ENCODE assay signal across 1 cellular context in the genomic region with DNA sequence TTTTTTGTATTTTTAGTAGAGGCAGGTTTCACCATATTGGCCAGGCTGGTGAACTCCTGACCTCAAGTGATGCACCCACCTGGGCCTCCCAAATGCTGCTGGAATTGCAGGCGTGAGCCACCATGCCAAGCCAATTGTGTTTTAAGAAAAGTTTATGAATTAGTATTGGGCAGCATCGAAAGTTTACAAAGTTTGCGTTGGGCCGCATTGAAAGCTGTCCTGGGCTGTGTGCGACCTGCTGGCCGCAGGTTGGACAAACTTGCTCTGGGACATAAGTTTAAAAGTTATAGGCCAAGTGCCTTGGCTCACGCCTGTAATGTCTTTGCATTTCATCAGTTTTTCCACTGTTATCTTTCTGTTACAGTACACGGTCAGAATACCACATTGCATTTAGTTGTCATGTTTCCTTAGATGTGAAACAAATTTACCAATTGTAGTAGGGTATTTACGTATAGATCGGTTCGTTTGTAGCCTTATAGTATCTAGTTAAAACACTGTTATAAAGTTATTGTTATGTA.
TF ChIP-seq lines count a peak whose summit lies in the region.

No MANE protein-coding gene starts in this region.

TF ChIP-seq in K562, 482 proteins besides CTCF, POLR2A, EP300 and RAD21 (continued from another document and continues in another):
- peak; percentile 83 for TF ChIP-seq TAL1 (IDR thresholded peaks at IDR 0.05)
- no peak for TF ChIP-seq ZNF347 (CRISPR knock-in tag; IDR thresholded peaks at IDR 0.05; ENCODE audit: low read depth)
- TF ChIP-seq ZBTB8A (IDR thresholded peaks at IDR 0.05; ENCODE audit: partially characterized antibody) = no peak
- TF ChIP-seq, protein P1, sequence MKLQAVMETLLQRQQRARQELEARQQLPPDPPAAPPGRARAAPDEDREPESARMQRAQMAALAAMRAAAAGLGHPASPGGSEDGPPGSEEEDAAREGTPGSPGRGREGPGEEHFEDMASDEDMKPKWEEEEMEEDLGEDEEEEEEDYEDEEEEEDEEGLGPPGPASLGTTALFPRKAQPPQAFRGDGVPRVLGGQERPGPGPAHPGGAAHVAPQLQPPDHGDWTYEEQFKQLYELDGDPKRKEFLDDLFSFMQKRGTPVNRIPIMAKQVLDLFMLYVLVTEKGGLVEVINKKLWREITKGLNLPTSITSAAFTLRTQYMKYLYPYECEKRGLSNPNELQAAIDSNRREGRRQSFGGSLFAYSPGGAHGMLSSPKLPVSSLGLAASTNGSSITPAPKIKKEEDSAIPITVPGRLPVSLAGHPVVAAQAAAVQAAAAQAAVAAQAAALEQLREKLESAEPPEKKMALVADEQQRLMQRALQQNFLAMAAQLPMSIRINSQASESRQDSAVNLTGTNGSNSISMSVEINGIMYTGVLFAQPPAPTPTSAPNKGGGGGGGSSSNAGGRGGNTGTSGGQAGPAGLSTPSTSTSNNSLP (IDR thresholded peaks at IDR 0.05; ENCODE audit: borderline replicate concordance, low read depth, low read length) = no peak
- no peak for TF ChIP-seq ELF2 (CRISPR knock-in tag; IDR thresholded peaks at IDR 0.05)
- peak; percentile 69 for TF ChIP-seq GTF2A2 (tag; IDR thresholded peaks at IDR 0.05)
- no peak for TF ChIP-seq ZNF224 (CRISPR knock-in tag; IDR thresholded peaks at IDR 0.05)
- TF ChIP-seq, protein P2, sequence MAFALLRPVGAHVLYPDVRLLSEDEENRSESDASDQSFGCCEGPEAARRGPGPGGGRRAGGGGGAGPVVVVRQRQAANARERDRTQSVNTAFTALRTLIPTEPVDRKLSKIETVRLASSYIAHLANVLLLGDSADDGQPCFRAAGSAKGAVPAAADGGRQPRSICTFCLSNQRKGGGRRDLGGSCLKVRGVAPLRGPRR (CRISPR knock-in tag; IDR thresholded peaks at IDR 0.05) = no peak
- TF ChIP-seq ZNF133 (CRISPR knock-in tag; IDR thresholded peaks at IDR 0.05) = no peak
- no peak for TF ChIP-seq KAT7 (CRISPR knock-in tag; IDR thresholded peaks at IDR 0.05; ENCODE audit: borderline replicate concordance)
- TF ChIP-seq EGR1 (conservative IDR thresholded peaks at IDR 0.05) = no peak
- TF ChIP-seq, protein P3, sequence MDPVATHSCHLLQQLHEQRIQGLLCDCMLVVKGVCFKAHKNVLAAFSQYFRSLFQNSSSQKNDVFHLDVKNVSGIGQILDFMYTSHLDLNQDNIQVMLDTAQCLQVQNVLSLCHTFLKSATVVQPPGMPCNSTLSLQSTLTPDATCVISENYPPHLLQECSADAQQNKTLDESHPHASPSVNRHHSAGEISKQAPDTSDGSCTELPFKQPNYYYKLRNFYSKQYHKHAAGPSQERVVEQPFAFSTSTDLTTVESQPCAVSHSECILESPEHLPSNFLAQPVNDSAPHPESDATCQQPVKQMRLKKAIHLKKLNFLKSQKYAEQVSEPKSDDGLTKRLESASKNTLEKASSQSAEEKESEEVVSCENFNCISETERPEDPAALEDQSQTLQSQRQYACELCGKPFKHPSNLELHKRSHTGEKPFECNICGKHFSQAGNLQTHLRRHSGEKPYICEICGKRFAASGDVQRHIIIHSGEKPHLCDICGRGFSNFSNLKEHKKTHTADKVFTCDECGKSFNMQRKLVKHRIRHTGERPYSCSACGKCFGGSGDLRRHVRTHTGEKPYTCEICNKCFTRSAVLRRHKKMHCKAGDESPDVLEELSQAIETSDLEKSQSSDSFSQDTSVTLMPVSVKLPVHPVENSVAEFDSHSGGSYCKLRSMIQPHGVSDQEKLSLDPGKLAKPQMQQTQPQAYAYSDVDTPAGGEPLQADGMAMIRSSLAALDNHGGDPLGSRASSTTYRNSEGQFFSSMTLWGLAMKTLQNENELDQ (CRISPR knock-in tag; IDR thresholded peaks at IDR 0.05; ENCODE audit: borderline replicate concordance) = no peak
- TF ChIP-seq BRD4 (IDR thresholded peaks at IDR 0.05) = no peak
- TF ChIP-seq, protein P4, sequence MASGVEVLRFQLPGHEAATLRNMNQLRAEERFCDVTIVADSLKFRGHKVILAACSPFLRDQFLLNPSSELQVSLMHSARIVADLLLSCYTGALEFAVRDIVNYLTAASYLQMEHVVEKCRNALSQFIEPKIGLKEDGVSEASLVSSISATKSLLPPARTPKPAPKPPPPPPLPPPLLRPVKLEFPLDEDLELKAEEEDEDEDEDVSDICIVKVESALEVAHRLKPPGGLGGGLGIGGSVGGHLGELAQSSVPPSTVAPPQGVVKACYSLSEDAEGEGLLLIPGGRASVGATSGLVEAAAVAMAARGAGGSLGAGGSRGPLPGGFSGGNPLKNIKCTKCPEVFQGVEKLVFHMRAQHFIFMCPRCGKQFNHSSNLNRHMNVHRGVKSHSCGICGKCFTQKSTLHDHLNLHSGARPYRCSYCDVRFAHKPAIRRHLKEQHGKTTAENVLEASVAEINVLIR (CRISPR knock-in tag; IDR thresholded peaks at IDR 0.05) = no peak
- TF ChIP-seq CHD1 (IDR thresholded peaks at IDR 0.05; ENCODE audit: low read length) = no peak
- peak; percentile 93 to 96 for TF ChIP-seq TRIM24 (IDR thresholded peaks at IDR 0.05)
- peak; percentile 68; the same call in 1 of the 2 replicates for TF ChIP-seq JUND (IDR thresholded peaks at IDR 0.05; ENCODE audit: borderline replicate concordance, low read depth, low read length)
- peak; percentile 78; the same call in 2 of the 3 replicates for TF ChIP-seq JUND (tag; IDR thresholded peaks at IDR 0.05; ENCODE audit: borderline replicate concordance, low read depth, low read length)
- no peak for TF ChIP-seq SRF (CRISPR knock-in tag; IDR thresholded peaks at IDR 0.05)
- TF ChIP-seq RB1 (IDR thresholded peaks at IDR 0.05; ENCODE audit: low read depth) = no peak
- TF ChIP-seq HMG20A (CRISPR knock-in tag; conservative IDR thresholded peaks at IDR 0.05) = no peak
- TF ChIP-seq MYNN (IDR thresholded peaks at IDR 0.05) = no peak
- no peak for TF ChIP-seq MYNN (CRISPR knock-in tag; IDR thresholded peaks at IDR 0.05)
- TF ChIP-seq, protein P5, sequence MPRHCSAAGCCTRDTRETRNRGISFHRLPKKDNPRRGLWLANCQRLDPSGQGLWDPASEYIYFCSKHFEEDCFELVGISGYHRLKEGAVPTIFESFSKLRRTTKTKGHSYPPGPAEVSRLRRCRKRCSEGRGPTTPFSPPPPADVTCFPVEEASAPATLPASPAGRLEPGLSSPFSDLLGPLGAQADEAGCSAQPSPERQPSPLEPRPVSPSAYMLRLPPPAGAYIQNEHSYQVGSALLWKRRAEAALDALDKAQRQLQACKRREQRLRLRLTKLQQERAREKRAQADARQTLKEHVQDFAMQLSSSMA (CRISPR knock-in tag; IDR thresholded peaks at IDR 0.05) = no peak
- TF ChIP-seq NFE2L1 (tag; IDR thresholded peaks at IDR 0.05; ENCODE audit: borderline replicate concordance, low read depth) = no peak
- TF ChIP-seq TEAD4 (IDR thresholded peaks at IDR 0.05; ENCODE audit: low read length) = peak; percentile 83
- TF ChIP-seq TEAD4 (CRISPR knock-in tag; IDR thresholded peaks at IDR 0.05; ENCODE audit: borderline replicate concordance) = no peak
- TF ChIP-seq HNRNPK (IDR thresholded peaks at IDR 0.05; ENCODE audit: low read depth, low read length, poor library complexity, severe bottlenecking) = no peak
- peak; percentile 27; the same call in 1 of the 2 replicates for TF ChIP-seq ZBTB17 (CRISPR knock-in tag; IDR thresholded peaks at IDR 0.05)
- peak; percentile 94 for TF ChIP-seq SMAD4 (CRISPR knock-in tag; conservative IDR thresholded peaks at IDR 0.05)
- TF ChIP-seq FOS (IDR thresholded peaks at IDR 0.05; ENCODE audit: extremely low read depth, insufficient read length) = no peak
- no peak for TF ChIP-seq TFAM (CRISPR knock-in tag; conservative IDR thresholded peaks at IDR 0.05)
- TF ChIP-seq ZNF830 (CRISPR knock-in tag; IDR thresholded peaks at IDR 0.05) = no peak
- TF ChIP-seq, protein P6, sequence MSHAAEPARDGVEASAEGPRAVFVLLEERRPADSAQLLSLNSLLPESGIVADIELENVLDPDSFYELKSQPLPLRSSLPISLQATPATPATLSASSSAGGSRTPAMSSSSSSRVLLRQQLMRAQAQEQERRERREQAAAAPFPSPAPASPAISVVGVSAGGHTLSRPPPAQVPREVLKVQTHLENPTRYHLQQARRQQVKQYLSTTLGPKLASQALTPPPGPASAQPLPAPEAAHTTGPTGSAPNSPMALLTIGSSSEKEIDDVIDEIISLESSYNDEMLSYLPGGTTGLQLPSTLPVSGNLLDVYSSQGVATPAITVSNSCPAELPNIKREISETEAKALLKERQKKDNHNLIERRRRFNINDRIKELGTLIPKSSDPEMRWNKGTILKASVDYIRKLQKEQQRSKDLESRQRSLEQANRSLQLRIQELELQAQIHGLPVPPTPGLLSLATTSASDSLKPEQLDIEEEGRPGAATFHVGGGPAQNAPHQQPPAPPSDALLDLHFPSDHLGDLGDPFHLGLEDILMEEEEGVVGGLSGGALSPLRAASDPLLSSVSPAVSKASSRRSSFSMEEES (CRISPR knock-in tag; IDR thresholded peaks at IDR 0.05) = no peak
- TF ChIP-seq KDM4B (IDR thresholded peaks at IDR 0.05; ENCODE audit: borderline replicate concordance in 2 of 2, low read depth in 1 of 2) = no peak
- TF ChIP-seq HDAC2 (IDR thresholded peaks at IDR 0.05) = no peak
- TF ChIP-seq MAFK (IDR thresholded peaks at IDR 0.05; ENCODE audit: low read length) = no peak
- TF ChIP-seq, protein P7, sequence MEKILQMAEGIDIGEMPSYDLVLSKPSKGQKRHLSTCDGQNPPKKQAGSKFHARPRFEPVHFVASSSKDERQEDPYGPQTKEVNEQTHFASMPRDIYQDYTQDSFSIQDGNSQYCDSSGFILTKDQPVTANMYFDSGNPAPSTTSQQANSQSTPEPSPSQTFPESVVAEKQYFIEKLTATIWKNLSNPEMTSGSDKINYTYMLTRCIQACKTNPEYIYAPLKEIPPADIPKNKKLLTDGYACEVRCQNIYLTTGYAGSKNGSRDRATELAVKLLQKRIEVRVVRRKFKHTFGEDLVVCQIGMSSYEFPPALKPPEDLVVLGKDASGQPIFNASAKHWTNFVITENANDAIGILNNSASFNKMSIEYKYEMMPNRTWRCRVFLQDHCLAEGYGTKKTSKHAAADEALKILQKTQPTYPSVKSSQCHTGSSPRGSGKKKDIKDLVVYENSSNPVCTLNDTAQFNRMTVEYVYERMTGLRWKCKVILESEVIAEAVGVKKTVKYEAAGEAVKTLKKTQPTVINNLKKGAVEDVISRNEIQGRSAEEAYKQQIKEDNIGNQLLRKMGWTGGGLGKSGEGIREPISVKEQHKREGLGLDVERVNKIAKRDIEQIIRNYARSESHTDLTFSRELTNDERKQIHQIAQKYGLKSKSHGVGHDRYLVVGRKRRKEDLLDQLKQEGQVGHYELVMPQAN (IDR thresholded peaks at IDR 0.05; ENCODE audit: borderline replicate concordance) = no peak
- peak in 1 of 2 experiments; percentile 62; a peak in 2 of 4 replicates for TF ChIP-seq FOXK2 (conservative IDR thresholded peaks at IDR 0.05 in 1 of 2, IDR thresholded peaks at IDR 0.05 in 1 of 2; ENCODE audit: low read depth in 2 of 2)
- TF ChIP-seq GABPB2 (CRISPR knock-in tag; conservative IDR thresholded peaks at IDR 0.05) = no peak
- no peak for TF ChIP-seq CBX5 (IDR thresholded peaks at IDR 0.05; ENCODE audit: borderline replicate concordance, low read depth)
- TF ChIP-seq WHSC1 (IDR thresholded peaks at IDR 0.05; ENCODE audit: low read length) = no peak
- TF ChIP-seq CBFA2T2 (conservative IDR thresholded peaks at IDR 0.05) = no peak; the same call in 1 of the 2 replicates
- TF ChIP-seq, protein P8, sequence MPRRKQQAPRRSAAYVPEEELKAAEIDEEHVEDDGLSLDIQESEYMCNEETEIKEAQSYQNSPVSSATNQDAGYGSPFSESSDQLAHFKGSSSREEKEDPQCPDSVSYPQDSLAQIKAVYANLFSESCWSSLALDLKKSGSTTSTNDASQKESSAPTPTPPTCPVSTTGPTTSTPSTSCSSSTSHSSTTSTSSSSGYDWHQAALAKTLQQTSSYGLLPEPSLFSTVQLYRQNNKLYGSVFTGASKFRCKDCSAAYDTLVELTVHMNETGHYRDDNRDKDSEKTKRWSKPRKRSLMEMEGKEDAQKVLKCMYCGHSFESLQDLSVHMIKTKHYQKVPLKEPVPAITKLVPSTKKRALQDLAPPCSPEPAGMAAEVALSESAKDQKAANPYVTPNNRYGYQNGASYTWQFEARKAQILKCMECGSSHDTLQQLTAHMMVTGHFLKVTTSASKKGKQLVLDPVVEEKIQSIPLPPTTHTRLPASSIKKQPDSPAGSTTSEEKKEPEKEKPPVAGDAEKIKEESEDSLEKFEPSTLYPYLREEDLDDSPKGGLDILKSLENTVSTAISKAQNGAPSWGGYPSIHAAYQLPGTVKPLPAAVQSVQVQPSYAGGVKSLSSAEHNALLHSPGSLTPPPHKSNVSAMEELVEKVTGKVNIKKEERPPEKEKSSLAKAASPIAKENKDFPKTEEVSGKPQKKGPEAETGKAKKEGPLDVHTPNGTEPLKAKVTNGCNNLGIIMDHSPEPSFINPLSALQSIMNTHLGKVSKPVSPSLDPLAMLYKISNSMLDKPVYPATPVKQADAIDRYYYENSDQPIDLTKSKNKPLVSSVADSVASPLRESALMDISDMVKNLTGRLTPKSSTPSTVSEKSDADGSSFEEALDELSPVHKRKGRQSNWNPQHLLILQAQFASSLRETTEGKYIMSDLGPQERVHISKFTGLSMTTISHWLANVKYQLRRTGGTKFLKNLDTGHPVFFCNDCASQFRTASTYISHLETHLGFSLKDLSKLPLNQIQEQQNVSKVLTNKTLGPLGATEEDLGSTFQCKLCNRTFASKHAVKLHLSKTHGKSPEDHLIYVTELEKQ (CRISPR knock-in tag; IDR thresholded peaks at IDR 0.05) = peak; percentile 44
- TF ChIP-seq RCOR1 (IDR thresholded peaks at IDR 0.05; ENCODE audit: borderline replicate concordance in 1 of 2, low read depth in 2 of 2, low read length in 2 of 2) = no peak
- 0 out of 2 replicates have a peak, but pooled peaks have one; percentile 1 for TF ChIP-seq NFIX (CRISPR knock-in tag; IDR thresholded peaks at IDR 0.05; ENCODE audit: low read depth)
- TF ChIP-seq RBM39 (optimal IDR thresholded peaks at IDR 0.05; ENCODE audit: low read depth, low read length) = no peak
- no peak for TF ChIP-seq ZNF57 (CRISPR knock-in tag; IDR thresholded peaks at IDR 0.05)
- TF ChIP-seq, protein P9, sequence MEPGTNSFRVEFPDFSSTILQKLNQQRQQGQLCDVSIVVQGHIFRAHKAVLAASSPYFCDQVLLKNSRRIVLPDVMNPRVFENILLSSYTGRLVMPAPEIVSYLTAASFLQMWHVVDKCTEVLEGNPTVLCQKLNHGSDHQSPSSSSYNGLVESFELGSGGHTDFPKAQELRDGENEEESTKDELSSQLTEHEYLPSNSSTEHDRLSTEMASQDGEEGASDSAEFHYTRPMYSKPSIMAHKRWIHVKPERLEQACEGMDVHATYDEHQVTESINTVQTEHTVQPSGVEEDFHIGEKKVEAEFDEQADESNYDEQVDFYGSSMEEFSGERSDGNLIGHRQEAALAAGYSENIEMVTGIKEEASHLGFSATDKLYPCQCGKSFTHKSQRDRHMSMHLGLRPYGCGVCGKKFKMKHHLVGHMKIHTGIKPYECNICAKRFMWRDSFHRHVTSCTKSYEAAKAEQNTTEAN (CRISPR knock-in tag; IDR thresholded peaks at IDR 0.05) = no peak
- TF ChIP-seq JUN (IDR thresholded peaks at IDR 0.05; ENCODE audit: borderline replicate concordance, low read depth, low read length) = no peak
- no peak for TF ChIP-seq JUN (CRISPR knock-in tag; IDR thresholded peaks at IDR 0.05; ENCODE audit: borderline replicate concordance)
- no peak for TF ChIP-seq ZNF253 (CRISPR knock-in tag; conservative IDR thresholded peaks at IDR 0.05)
- TF ChIP-seq CBX3 (IDR thresholded peaks at IDR 0.05; ENCODE audit: borderline replicate concordance in 1 of 2, low read length in 2 of 2) = no peak
- no peak for TF ChIP-seq YBX1 (IDR thresholded peaks at IDR 0.05)
- TF ChIP-seq ARID2 (IDR thresholded peaks at IDR 0.05) = no peak
- TF ChIP-seq TCF7 (IDR thresholded peaks at IDR 0.05; ENCODE audit: borderline replicate concordance) = no peak
